In genomic region chr1:21931171-21932093, GRCh38 we compare ENCODE assay signal across 10 cellular contexts. TPM values are rescaled to one million over a fixed set of nuclear protein-coding genes. Genes with fewer than 3 reads are reported as not detected.
DNase-seq lines count a peak whose midpoint lies in the region; ATAC-seq and TF ChIP-seq lines count a peak whose summit lies in the region.
"Had no signal": no experiment of that assay in that cellular context is flagged by ENCODE, and none has a peak within 500 bp of the region (broad histone marks: within the 10 kb centered on the region; RNA-seq: fewer than 3 reads in every experiment).

No MANE protein-coding gene starts in this region.

- TF ChIP-seq CTCF in mesothelial cell of epicardium (IDR thresholded peaks at IDR 0.05; ENCODE audit: unreplicated experiment): no peak
- TF ChIP-seq CTCF in uterus (IDR thresholded peaks at IDR 0.05): no peak

- H3K4me2 ChIP-seq in Karpas-422 (ENCODE audit: low read depth, low read length, poor library complexity, severe bottlenecking): no peak overlapping the region

- DNase-seq in M059J (ENCODE audit: low read depth): peak; percentile 96
- DNase-seq in mesothelial cell of epicardium (ENCODE audit: low spot score in 2 of 2, unreplicated experiment in 2 of 2): no peak
- peak; percentile 67 to 70 for DNase-seq in uterus
- DNase-seq in Karpas-422: no peak
- no peak for DNase-seq in stimulated activated CD4-positive, alpha-beta T cell treated with anti-CD3 and anti-CD28 coated beads, Interleukin-2, amount 100 ng/mL, for 48 hours
- no peak for DNase-seq in T-helper 2 cell
- DNase-seq: NCI-H2171 had no signal

- ATAC-seq in GM21367 (IDR thresholded peaks at IDR 0.05; ENCODE audit: unreplicated experiment): no peak

- H3K9me2 ChIP-seq in Karpas-422 (replicated peaks; ENCODE audit: insufficient read depth, low read length): no peaks in the 10 kb centered on the region

- H3K9ac ChIP-seq in duodenal mucosa (ENCODE audit: low read depth in 1 of 2, low read length in 2 of 2) (peak overlapping the region; percentile 29 to 43), Karpas-422 (ENCODE audit: low read length) (no peak overlapping the region)

- no peak overlapping the region for H2AFZ ChIP-seq in Karpas-422 (ENCODE audit: low read length)

- H3K27ac ChIP-seq in duodenal mucosa (ENCODE audit: low read depth, low read length) (peak overlapping the region; percentile 76), uterus (peak overlapping the region; percentile 93), Karpas-422 (ENCODE audit: low read length) (no peak overlapping the region)

- peaks cover 67 to 73% of the 10 kb centered on the region in 2 donors for H3K4me1 ChIP-seq in duodenal mucosa (ENCODE audit: control insufficient read depth in 1 of 2, insufficient read depth in 2 of 2, low read length in 2 of 2)
- peaks cover 15 to 42% of the 10 kb centered on the region in 2 donors for H3K4me1 ChIP-seq in uterus
- no peaks in the 10 kb centered on the region for H3K4me1 ChIP-seq in Karpas-422 (ENCODE audit: low read length)

- no peaks in the 10 kb centered on the region for H3K36me3 Mint-ChIP-seq in mesothelial cell of epicardium

- no peaks in the 10 kb centered on the region for H4K20me1 ChIP-seq in Karpas-422 (ENCODE audit: insufficient read depth, low read depth, low read length)

- no peak overlapping the region for H3K4me3 Mint-ChIP-seq in mesothelial cell of epicardium

- H3K36me3 ChIP-seq in duodenal mucosa (ENCODE audit: control insufficient read depth in 1 of 2, insufficient read depth in 2 of 2, low read length in 2 of 2): no peaks in the 10 kb centered on the region
- H3K36me3 ChIP-seq in uterus: no peaks in the 10 kb centered on the region
- no peaks in the 10 kb centered on the region for H3K36me3 ChIP-seq in Karpas-422 (ENCODE audit: insufficient read depth, low read length)

- intact Hi-C loops in uterus (cut with DNase I; ENCODE audit: low total_unique reads): no loop called here

- H3K9me3 ChIP-seq in duodenal mucosa (ENCODE audit: control insufficient read depth in 1 of 2, low read length in 2 of 2): no peaks in the 10 kb centered on the region
- H3K9me3 ChIP-seq in uterus: no peaks in the 10 kb centered on the region
- H3K9me3 ChIP-seq in Karpas-422 (ENCODE audit: low read length): no peaks in the 10 kb centered on the region

- H3K4me3 ChIP-seq in duodenal mucosa (ENCODE audit: low read depth in 1 of 2, low read length in 2 of 2) (no peak overlapping the region), uterus (no peak overlapping the region), Karpas-422 (ENCODE audit: low read length) (no peak overlapping the region)

- peak overlapping the region; percentile 67 for H3K27ac Mint-ChIP-seq in mesothelial cell of epicardium

- H3K4me1 Mint-ChIP-seq in mesothelial cell of epicardium: peaks cover 64% of the 10 kb centered on the region

- no peaks in the 10 kb centered on the region for H3K9me3 Mint-ChIP-seq in mesothelial cell of epicardium

- peak in 1 of 2 donors; percentile 37 for TF ChIP-seq POLR2A in uterus (IDR thresholded peaks at IDR 0.05)

- H3K27me3 Mint-ChIP-seq in mesothelial cell of epicardium (ENCODE audit: low read depth): no peaks in the 10 kb centered on the region

- no peaks in the 10 kb centered on the region for H3K79me2 ChIP-seq in Karpas-422 (ENCODE audit: low read length)

- no peaks in the 10 kb centered on the region for H3K27me3 ChIP-seq in duodenal mucosa (ENCODE audit: control insufficient read depth in 1 of 2, insufficient read depth in 2 of 2, low read length in 2 of 2)
- no peaks in the 10 kb centered on the region for H3K27me3 ChIP-seq in uterus
- H3K27me3 ChIP-seq in Karpas-422 (ENCODE audit: low read length): no peaks in the 10 kb centered on the region

RNA-seq across cellular contexts. Expression of gene HSPG2, which starts 5.7 kb away (rescaled TPM):
- total RNA-seq in M059J (2014; rRNA removed; shearing (Covaris generic)): 18.3 and 60.5 TPM in 2 replicates
- total RNA-seq in mesothelial cell of epicardium: 221 to 226 TPM (median 221 TPM) in 3 replicates
- 100 to 1,000 TPM in 3 of 4 donors, 10 to 100 TPM in 1; 96.8 to 677 (median 290) TPM for total RNA-seq in uterus
- under 0.01 TPM in 1 of 2 replicates, not detected in the other for total RNA-seq in Karpas-422 (2014; rRNA removed; shearing (Covaris generic); ENCODE audit: low replicate concordance)

RNA-seq across cellular contexts. Expression of gene CELA3B, which starts 45.4 kb away (rescaled TPM):
- total RNA-seq in M059J (2014; rRNA removed; shearing (Covaris generic)): not detected in 2 replicates
- not detected in 3 replicates for total RNA-seq in mesothelial cell of epicardium
- total RNA-seq in uterus: under 1 TPM in 1 of 4 donors, not detected in 3; 0.35 TPM
- not detected in 2 replicates for total RNA-seq in Karpas-422 (2014; rRNA removed; shearing (Covaris generic); ENCODE audit: low replicate concordance)
- total RNA-seq: kidney epithelial cell had no signal

Comparison
In these comparisons a context has a peak if more than half of its experiments do, and no peak if none do; other contexts are left out.
1. DNase-seq: peak in M059J (single experiment) and uterus (2 of 2); none in mesothelial cell of epicardium (0 of 2), Karpas-422 (single experiment), stimulated activated CD4-positive, alpha-beta T cell treated with anti-CD3 and anti-CD28 coated beads, Interleukin-2, amount 100 ng/mL, for 48 hours (0 of 2) and T-helper 2 cell (0 of 5).
2. RNA of gene HSPG2, which starts 5.7 kb away (total RNA-seq): 96.8 to 677 TPM in uterus, 221 to 226 TPM in mesothelial cell of epicardium and 18.3 to 60.5 TPM in M059J; under 0.01 TPM in Karpas-422; every median in the first group is over 10 times any median in the second.